1 cellular context compared by ENCODE assay signal in genomic region chr1:3338725-3339070, GRCh38.
TF ChIP-seq lines count a peak whose summit lies in the region.

No MANE protein-coding gene starts in this region.

TF ChIP-seq in HepG2, 621 proteins besides CTCF, POLR2A, EP300 and RAD21 (continued from another document):
- TF ChIP-seq ZNF687 (CRISPR knock-in tag; IDR thresholded peaks at IDR 0.05), result peak; percentile 96
